Comparison of ENCODE assay signal across 10 cellular contexts in the genomic region with DNA sequence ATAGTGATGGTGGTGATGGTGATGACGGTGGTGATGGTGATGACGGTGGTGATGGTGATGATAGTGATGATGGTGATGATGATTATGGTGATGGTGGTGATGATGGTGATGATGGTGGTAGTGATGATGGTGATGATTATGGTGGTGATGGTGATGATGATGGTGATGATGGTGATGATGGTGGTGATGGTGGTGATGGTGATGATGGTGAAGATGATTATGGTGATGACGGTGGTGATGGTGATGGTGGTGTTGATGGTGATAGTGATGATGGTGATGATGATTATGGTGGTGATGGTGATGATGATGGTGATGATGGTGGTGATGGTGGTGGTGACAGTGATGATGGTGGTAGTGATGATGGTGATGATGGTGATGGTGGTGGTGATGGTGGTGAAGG.
"Had no signal": no experiment of that assay in that cellular context is flagged by ENCODE, and none has a peak within 500 bp of the region (broad histone marks: within the 10 kb centered on the region; RNA-seq: fewer than 3 reads in every experiment).

No MANE protein-coding gene starts in this region.

- H3K27ac ChIP-seq: GM23248, HL-60 had no signal

- H3K9ac ChIP-seq: GM23248 had no signal

- H3K4me3 ChIP-seq: GM23248, K562 had no signal

- H2AFZ ChIP-seq: GM23248 had no signal

- ATAC-seq: K562 had no signal

- FAIRE-seq: H54, K562 had no signal

- DNase-seq: GM23248, GOT3, H9, HCEC 1CT, HFFc6, IMR-90, KG1 had no signal
